ENCODE assay signal across 20 cellular contexts in the genomic region with DNA sequence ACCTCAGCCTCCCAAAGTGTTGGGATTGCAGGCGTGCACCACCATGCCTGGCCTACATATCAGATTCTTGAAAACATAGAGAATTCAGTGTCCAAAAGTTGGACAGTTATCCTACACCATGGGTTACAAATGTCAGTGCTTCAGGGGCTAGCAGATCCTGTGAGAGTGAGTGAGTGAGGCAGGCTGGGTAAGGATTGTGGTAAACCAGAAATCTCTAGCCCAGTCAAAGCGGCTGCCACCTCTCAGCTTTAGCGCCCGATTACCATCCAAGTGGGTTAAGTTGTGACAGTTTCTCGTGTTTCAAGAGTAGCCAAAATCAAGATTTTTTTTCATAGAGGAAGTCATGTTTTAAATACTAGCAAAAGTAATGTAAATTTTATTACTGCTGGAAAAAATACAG.
"Had no signal": no experiment of that assay in that cellular context is flagged by ENCODE, and none has a peak within 500 bp of the region (broad histone marks: within the 10 kb centered on the region; RNA-seq: fewer than 3 reads in every experiment).

No MANE protein-coding gene starts in this region.

- H3K4me2 ChIP-seq: neural progenitor cell had no signal

- H3K4me3 Mint-ChIP-seq: naive thymus-derived CD8-positive, alpha-beta T cell; neural progenitor cell; stimulated activated memory B cell treated with anti-CD40 and anti-IgM and Interleukin-4, amounts not matched to agents 10 μg/mL and 1 μg/mL and 100 μg/mL, for 72 hours; type B pancreatic cell had no signal

- H3K9me3 Mint-ChIP-seq: naive thymus-derived CD8-positive, alpha-beta T cell; neural progenitor cell; stimulated activated memory B cell treated with anti-CD40 and anti-IgM and Interleukin-4, amounts not matched to agents 10 μg/mL and 1 μg/mL and 100 μg/mL, for 72 hours; type B pancreatic cell had no signal

- DNase-seq: cortex of kidney; hypothalamus; left ventricle myocardium superior; lower lobe of right lung; naive thymus-derived CD8-positive, alpha-beta T cell; nucleus accumbens; sigmoid colon; stimulated activated CD4-positive, alpha-beta T cell treated with anti-CD3 and anti-CD28 coated beads, Interleukin-2, amount 100 ng/mL, for 24 hours; stimulated activated CD4-positive, alpha-beta T cell treated with anti-CD3 and anti-CD28 coated beads, Interleukin-4, amount 100 ng/mL, for 24 hours; stimulated activated naive CD8-positive, alpha-beta T cell treated with anti-CD3 and anti-CD28 coated beads, Interleukin-15, Interleukin-2, amounts not matched to agents 100 U/mL and 50 U/mL, for 24 hours; substantia nigra; testis; tibial artery had no signal

- H3K4me1 ChIP-seq: lower lobe of right lung, neural progenitor cell, prostate gland, right atrium auricular region, sigmoid colon, testis, tibial artery had no signal

- H3K27me3 Mint-ChIP-seq: naive thymus-derived CD8-positive, alpha-beta T cell; stimulated activated memory B cell treated with anti-CD40 and anti-IgM and Interleukin-4, amounts not matched to agents 10 μg/mL and 1 μg/mL and 100 μg/mL, for 72 hours; type B pancreatic cell had no signal

- H3K27me3 ChIP-seq: neural progenitor cell, right atrium auricular region, sigmoid colon, testis, tibial artery had no signal

- H3K4me3 ChIP-seq: lower lobe of right lung, neural progenitor cell, prostate gland, right atrium auricular region, sigmoid colon, testis, tibial artery had no signal

- H3K9ac ChIP-seq: neural progenitor cell had no signal

- H3K9me3 ChIP-seq: lower lobe of right lung, prostate gland, right atrium auricular region, sigmoid colon, testis, tibial artery had no signal

- FAIRE-seq: frontal cortex, keratinocyte had no signal

- ATAC-seq: left ventricle myocardium superior; lower lobe of right lung; naive thymus-derived CD8-positive, alpha-beta T cell; stimulated activated memory B cell treated with anti-CD40 and anti-IgM and Interleukin-4, amounts not matched to agents 10 μg/mL and 1 μg/mL and 100 μg/mL, for 72 hours; stimulated activated naive CD8-positive, alpha-beta T cell treated with anti-CD3 and anti-CD28 coated beads, Interleukin-15, Interleukin-2, amounts not matched to agents 100 U/mL and 50 U/mL, for 24 hours had no signal

- H2AFZ ChIP-seq: neural progenitor cell had no signal

- H3K27ac ChIP-seq: lower lobe of right lung, neural progenitor cell, prostate gland, right atrium auricular region, sigmoid colon, testis, tibial artery had no signal

- H3K4me1 Mint-ChIP-seq: naive thymus-derived CD8-positive, alpha-beta T cell; neural progenitor cell; stimulated activated memory B cell treated with anti-CD40 and anti-IgM and Interleukin-4, amounts not matched to agents 10 μg/mL and 1 μg/mL and 100 μg/mL, for 72 hours had no signal

- H3K27ac Mint-ChIP-seq: naive thymus-derived CD8-positive, alpha-beta T cell; neural progenitor cell; stimulated activated memory B cell treated with anti-CD40 and anti-IgM and Interleukin-4, amounts not matched to agents 10 μg/mL and 1 μg/mL and 100 μg/mL, for 72 hours; type B pancreatic cell had no signal
